ENCODE assay signal across 32 cellular contexts in the genomic region with DNA sequence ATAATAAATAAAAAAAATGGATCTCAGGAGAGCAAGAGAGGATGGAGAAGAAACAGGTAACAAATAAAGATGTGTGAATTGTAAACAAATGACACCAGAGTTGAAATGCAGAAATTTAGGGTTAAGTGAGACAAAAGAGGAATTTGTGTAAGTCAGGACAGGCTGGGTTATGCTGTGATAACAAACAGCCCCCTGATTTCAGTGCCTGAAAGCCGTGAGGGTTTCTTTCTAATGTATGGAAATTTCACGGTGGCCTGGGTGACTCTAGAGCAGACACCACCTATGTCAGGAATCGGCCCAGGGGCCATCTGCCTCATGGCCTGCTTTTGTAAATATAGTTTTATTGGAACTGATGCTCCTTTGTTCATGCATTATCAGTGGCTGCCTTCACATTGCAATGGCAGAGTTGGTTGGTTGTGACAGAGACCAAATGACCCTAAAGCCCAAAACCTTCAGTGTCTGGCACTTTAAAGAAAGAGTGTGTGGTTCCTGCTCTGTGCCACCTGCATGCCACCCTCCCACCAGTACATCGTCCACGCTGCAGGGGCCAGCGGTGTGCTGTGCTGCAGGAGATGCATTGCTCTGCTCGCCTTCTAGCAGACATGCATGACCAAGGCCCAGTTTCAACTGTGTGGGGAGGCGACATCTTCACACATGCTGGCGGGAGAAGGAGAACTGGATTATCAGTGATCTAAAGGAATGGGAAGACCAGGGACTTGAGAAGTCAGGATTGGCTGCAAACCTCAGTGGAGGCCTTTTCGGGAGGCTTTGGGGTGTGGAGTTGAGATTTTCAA.
"Had no signal": no experiment of that assay in that cellular context is flagged by ENCODE, and none has a peak within 500 bp of the region (broad histone marks: within the 10 kb centered on the region; RNA-seq: fewer than 3 reads in every experiment).

No MANE protein-coding gene starts in this region.

- H3K27ac ChIP-seq: adrenal gland, body of pancreas had no signal

- H3K4me3 ChIP-seq: adrenal gland, body of pancreas, esophagus squamous epithelium had no signal

- H3K27me3 ChIP-seq: adrenal gland, body of pancreas, esophagus squamous epithelium had no signal

- H3K9me3 ChIP-seq: adrenal gland, body of pancreas had no signal

- H3K36me3 ChIP-seq: adrenal gland, esophagus squamous epithelium had no signal

- DNase-seq: activated CD4-positive, alpha-beta memory T cell treated with anti-CD3 and anti-CD28 coated beads for 36 hours; activated CD4-positive, alpha-beta T cell treated with anti-CD3 and anti-CD28 coated beads for 36 hours; activated CD4-positive, alpha-beta T cell treated with anti-CD3 and anti-CD28 coated beads, Interleukin-2, amount 10 ng/mL, durations not matched to agents 24 days and 14 days; activated CD4-positive, CD25-positive, alpha-beta regulatory T cell; activated CD4-positive, CD25-positive, alpha-beta regulatory T cell treated with anti-CD3 and anti-CD28 coated beads, Interleukin-2, amount 50 U/mL, for 72 hours; activated CD8-positive, alpha-beta memory T cell treated with anti-CD3 and anti-CD28 coated beads, Interleukin-2, amount 10 ng/mL, durations not matched to agents 7 days and 5 days; activated CD8-positive, alpha-beta memory T cell treated with anti-CD3 and anti-CD28 coated beads, Interleukin-2, amount 50 U/mL, for 4 hours; activated CD8-positive, alpha-beta T cell treated with anti-CD3 and anti-CD28 coated beads, Interleukin-2, amount 10 ng/mL, durations not matched to agents 7 days and 5 days; activated effector memory CD4-positive, alpha-beta T cell treated with anti-CD3 and anti-CD28 coated beads, Interleukin-2, amount 50 U/mL, for 16 hours; activated naive CD4-positive, alpha-beta T cell treated with anti-CD3 and anti-CD28 coated beads for 36 hours; activated naive CD8-positive, alpha-beta T cell treated with anti-CD3 and anti-CD28 coated beads for 36 hours; activated naive CD8-positive, alpha-beta T cell treated with anti-CD3 and anti-CD28 coated beads, Interleukin-2, amount 50 U/mL, for 24 hours; activated T-cell treated with anti-CD3 and anti-CD28 coated beads, Interleukin-2, amount 50 U/mL, for 1 hour; activated T-cell treated with anti-CD3 and anti-CD28 coated beads, Interleukin-2, amount 50 U/mL, for 48 hours; adrenal gland; amygdala; aorta; body of pancreas; caudate nucleus; cortex of kidney; dermis blood vessel endothelial cell; effector CD4-positive, alpha-beta T cell; effector memory CD8-positive, alpha-beta T cell; erythroblast; esophagus squamous epithelium; foreskin fibroblast; head of caudate nucleus; T-helper 1 cell; T-helper 17 cell; T1000 had no signal

- H3K4me1 ChIP-seq: adrenal gland had no signal

- FAIRE-seq: colon, frontal cortex had no signal

- ATAC-seq: activated CD4-positive, alpha-beta T cell treated with anti-CD3 and anti-CD28 coated beads for 36 hours; activated CD8-positive, alpha-beta memory T cell treated with anti-CD3 and anti-CD28 coated beads, Interleukin-2, amount 10 ng/mL, durations not matched to agents 7 days and 5 days; activated CD8-positive, alpha-beta T cell treated with anti-CD3 and anti-CD28 coated beads, Interleukin-2, amount 10 ng/mL, durations not matched to agents 7 days and 5 days; activated naive CD8-positive, alpha-beta T cell treated with anti-CD3 and anti-CD28 coated beads, Interleukin-2, amount 50 U/mL, for 24 hours; body of pancreas; effector memory CD8-positive, alpha-beta T cell; T-helper 17 cell had no signal
